32 cellular contexts compared by ENCODE assay signal in genomic region chr9:21499912-21500311, GRCh38. TPM values are rescaled to one million over a fixed set of nuclear protein-coding genes. Genes with fewer than 3 reads are reported as not detected.
"Had no signal": no experiment of that assay in that cellular context is flagged by ENCODE, and none has a peak within 500 bp of the region (broad histone marks: within the 10 kb centered on the region; RNA-seq: fewer than 3 reads in every experiment).

No MANE protein-coding gene starts in this region.

- H3K27me3 ChIP-seq: brain microvascular endothelial cell, MG63 had no signal

- ATAC-seq: activated CD8-positive, alpha-beta T cell treated with anti-CD3 and anti-CD28 coated beads for 36 hours; PC-3 had no signal

- H3K9me3 Mint-ChIP-seq: activated CD8-positive, alpha-beta T cell treated with anti-CD3 and anti-CD28 coated beads for 36 hours; activated naive CD4-positive, alpha-beta T cell treated with anti-CD3 and anti-CD28 coated beads, Interleukin-2, amount 50 U/mL, for 24 hours; activated T-cell treated with anti-CD3 and anti-CD28 coated beads, Interleukin-2, amount 50 U/mL, for 24 hours; activated T-helper 2 cell treated with anti-CD3 and anti-CD28 coated beads, Interferon-gamma antibody, Interleukin-2, Interleukin-4, amounts not matched to agents 10 μg/mL and 5 μg/mL and 100 μg/mL, durations not matched to agents 14 hours and 24 hours and 36 hours had no signal

- H3K4me3 Mint-ChIP-seq: activated CD8-positive, alpha-beta T cell treated with anti-CD3 and anti-CD28 coated beads for 36 hours; activated naive CD4-positive, alpha-beta T cell treated with anti-CD3 and anti-CD28 coated beads, Interleukin-2, amount 50 U/mL, for 24 hours; activated T-cell treated with anti-CD3 and anti-CD28 coated beads, Interleukin-2, amount 50 U/mL, for 24 hours had no signal

- H3K27ac Mint-ChIP-seq: activated CD8-positive, alpha-beta T cell treated with anti-CD3 and anti-CD28 coated beads for 36 hours; activated naive CD4-positive, alpha-beta T cell treated with anti-CD3 and anti-CD28 coated beads, Interleukin-2, amount 50 U/mL, for 24 hours; activated T-cell treated with anti-CD3 and anti-CD28 coated beads, Interleukin-2, amount 50 U/mL, for 24 hours; activated T-helper 2 cell treated with anti-CD3 and anti-CD28 coated beads, Interferon-gamma antibody, Interleukin-2, Interleukin-4, amounts not matched to agents 10 μg/mL and 5 μg/mL and 100 μg/mL, durations not matched to agents 14 hours and 24 hours and 36 hours had no signal

- H3K27ac ChIP-seq: brain microvascular endothelial cell, RWPE1, WERI-Rb-1 had no signal

- H3K9me3 ChIP-seq: MG63 had no signal

- H3K4me3 ChIP-seq: MG63 had no signal

- H3K27me3 Mint-ChIP-seq: activated CD8-positive, alpha-beta T cell treated with anti-CD3 and anti-CD28 coated beads for 36 hours; activated naive CD4-positive, alpha-beta T cell treated with anti-CD3 and anti-CD28 coated beads, Interleukin-2, amount 50 U/mL, for 24 hours; activated T-cell treated with anti-CD3 and anti-CD28 coated beads, Interleukin-2, amount 50 U/mL, for 24 hours had no signal

- H3K36me3 Mint-ChIP-seq: activated naive CD4-positive, alpha-beta T cell treated with anti-CD3 and anti-CD28 coated beads, Interleukin-2, amount 50 U/mL, for 24 hours had no signal

- DNase-seq: activated CD4-positive, alpha-beta T cell treated with anti-CD3 and anti-CD28 coated beads for 1 hour; activated CD4-positive, alpha-beta T cell treated with anti-CD3 and anti-CD28 coated beads for 48 hours; activated CD4-positive, CD25-positive, alpha-beta regulatory T cell; activated CD8-positive, alpha-beta T cell treated with anti-CD3 and anti-CD28 coated beads for 36 hours; activated gamma-delta T cell; activated naive CD4-positive, alpha-beta T cell treated with Interleukin-2 at 50 U/mL for 16 hours; activated T-cell treated with anti-CD3 and anti-CD28 coated beads, Interleukin-2, amount 50 U/mL, for 24 hours; anterior cingulate cortex; brain microvascular endothelial cell; central memory CD4-positive, alpha-beta T cell; Kasumi-1; KG1; MG63; NCI-H1048; NCI-H1436 treated with DMSO at 0.1 percent for 48 hours; NCI-H1694 treated with DMSO at 0.1 percent for 48 hours; NCI-H2029; NCI-H510A; NCI-H526; NCI-H748 treated with DMSO at 0.1 percent for 48 hours; NK-92 treated with Interleukin-12 subunit alpha and Interleukin-12 subunit beta, amount 100 ng/mL, for 24 hours; PC-3; Right ventricle myocardium superior; SW 1271; T-helper 1 cell; T-helper 2 cell; T-helper 9 cell; WERI-Rb-1 had no signal

- H3K36me3 ChIP-seq: brain microvascular endothelial cell, WERI-Rb-1 had no signal

RNA-seq across cellular contexts. Expression of gene IFNE, which starts 17.8 kb away (rescaled TPM):
- total RNA-seq: activated CD8-positive, alpha-beta T cell treated with anti-CD3 and anti-CD28 coated beads for 36 hours; activated T-helper 2 cell treated with anti-CD3 and anti-CD28 coated beads, Interferon-gamma antibody, Interleukin-2, Interleukin-4, amounts not matched to agents 10 μg/mL and 5 μg/mL and 100 μg/mL, durations not matched to agents 14 hours and 24 hours and 36 hours; cerebellum; Right ventricle myocardium superior had no signal

RNA-seq across cellular contexts. Expression of gene IFNA1, which starts 59.7 kb away (rescaled TPM):
- total RNA-seq: activated CD8-positive, alpha-beta T cell treated with anti-CD3 and anti-CD28 coated beads for 36 hours; activated T-helper 2 cell treated with anti-CD3 and anti-CD28 coated beads, Interferon-gamma antibody, Interleukin-2, Interleukin-4, amounts not matched to agents 10 μg/mL and 5 μg/mL and 100 μg/mL, durations not matched to agents 14 hours and 24 hours and 36 hours; cerebellum; PC-3; Right ventricle myocardium superior had no signal
